ENCODE assay signal across 8 cellular contexts in the genomic region with DNA sequence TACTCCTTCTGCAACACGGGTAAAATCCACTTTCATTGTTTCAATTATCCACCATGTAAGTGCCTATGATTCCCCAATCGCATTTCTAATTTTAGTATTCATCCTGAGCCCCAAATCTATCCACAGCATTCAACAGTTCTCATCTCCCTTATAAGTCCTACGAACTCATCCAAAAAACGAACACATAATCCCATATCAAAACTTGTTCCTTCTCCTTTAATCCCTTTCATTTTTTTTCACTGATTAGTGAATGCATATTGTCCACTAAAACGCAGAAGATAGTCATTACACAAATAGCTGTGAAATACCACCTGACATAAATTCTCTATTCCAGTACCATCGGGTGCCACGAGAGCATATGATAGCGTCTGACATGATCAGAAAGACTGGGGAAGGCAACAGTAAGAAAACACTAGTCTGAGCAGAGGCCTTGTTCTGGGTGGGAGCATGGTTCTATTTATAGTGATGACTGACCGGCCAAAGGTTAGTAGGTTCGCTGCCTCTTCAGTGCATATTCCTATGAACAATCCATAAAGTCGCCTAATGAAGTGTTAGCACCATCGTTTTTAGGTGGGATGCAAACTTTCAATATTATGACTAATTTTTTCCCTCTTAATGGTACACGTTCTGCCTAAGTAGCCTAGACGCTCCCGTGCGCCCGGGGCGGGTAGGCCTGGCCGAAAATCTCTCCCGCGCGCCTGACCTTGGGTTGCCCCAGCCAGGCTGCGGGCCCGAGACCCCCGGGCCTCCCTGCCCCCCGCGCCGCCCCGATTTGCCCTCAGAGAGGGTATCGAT. TPM values are rescaled to one million over a fixed set of nuclear protein-coding genes. Genes with fewer than 3 reads are reported as not detected.
DNase-seq lines count a peak whose midpoint lies in the region; ATAC-seq lines count a peak whose summit lies in the region.

No MANE protein-coding gene starts in this region.

- H2AK5ac ChIP-seq in trophoblast cell (ENCODE audit: low read length), result no peak overlapping the region

- peak overlapping the region; percentile 84 for H4K8ac ChIP-seq in trophoblast cell (ENCODE audit: low read depth, low read length)

- DNase-seq in NCI-H82 (lab: John Stamatoyannopoulos, UW) (peak; percentile 38), NCI-H82 treated with DMSO at 0.1 percent for 48 hours (lab: John Stamatoyannopoulos, UW; ENCODE audit: unreplicated experiment) (no peak), NCI-H2227 treated with DMSO at 0.1 percent for 48 hours (lab: John Stamatoyannopoulos, UW) (peak; percentile 9), Right ventricle myocardium inferior (ENCODE audit: missing footprints) (no peak), trophoblast cell (peak in 1 of 2 donors; percentile 26), islet precursor cell (no peak)

- no peaks in the 10 kb centered on the region for H3K9me3 Mint-ChIP-seq in activated naive CD4-positive, alpha-beta T cell treated with anti-CD3 and anti-CD28 coated beads, Interleukin-2, amount 50 U/mL, for 24 hours

- peak overlapping the region; percentile 92 for H3K4me3 Mint-ChIP-seq in activated naive CD4-positive, alpha-beta T cell treated with anti-CD3 and anti-CD28 coated beads, Interleukin-2, amount 50 U/mL, for 24 hours

- H3K9me3 ChIP-seq in trophoblast cell (ENCODE audit: insufficient read depth, low read depth, low read length), result no peaks in the 10 kb centered on the region

- ATAC-seq in HG02571 (IDR thresholded peaks at IDR 0.05; ENCODE audit: unreplicated experiment) (peak; percentile 6), Right ventricle myocardium inferior (peak; percentile 24)

- H3K36me3 ChIP-seq in trophoblast cell (ENCODE audit: control insufficient read depth in 1 of 2, insufficient read depth in 2 of 2, low read length in 2 of 2), result peaks cover 3% of the 10 kb centered on the region in 2 experiments

- 100% methylated on average over 2 of the region's 30 CpGs for WGBS in trophoblast cell (ENCODE audit: extremely low coverage, insufficient coverage, insufficient read length)

- peak overlapping the region; percentile 37 for H2BK120ac ChIP-seq in trophoblast cell (ENCODE audit: insufficient read depth, low read length, poor library complexity)

- peak overlapping the region; percentile 19 for H2AFZ ChIP-seq in trophoblast cell (ENCODE audit: insufficient read depth, low read length, poor library complexity)

- H3K23ac ChIP-seq in trophoblast cell (ENCODE audit: low read length), result no peak overlapping the region

- H3K4ac ChIP-seq in trophoblast cell (ENCODE audit: low read depth, low read length), result peak overlapping the region; percentile 42

- H3K36me3 Mint-ChIP-seq in activated naive CD4-positive, alpha-beta T cell treated with anti-CD3 and anti-CD28 coated beads, Interleukin-2, amount 50 U/mL, for 24 hours, result peaks cover 5% of the 10 kb centered on the region

- peak overlapping the region; percentile 94 for H3K27ac ChIP-seq in trophoblast cell (ENCODE audit: low read depth, low read length)

- no peak overlapping the region for H2BK12ac ChIP-seq in trophoblast cell (ENCODE audit: low read length)

- H3K4me1 Mint-ChIP-seq in activated naive CD4-positive, alpha-beta T cell treated with anti-CD3 and anti-CD28 coated beads, Interleukin-2, amount 50 U/mL, for 24 hours, result peaks cover 60% of the 10 kb centered on the region

- H3K4me3 ChIP-seq in trophoblast cell (ENCODE audit: low read depth, low read length), result peak overlapping the region; percentile 96

- H3K27me3 Mint-ChIP-seq in activated naive CD4-positive, alpha-beta T cell treated with anti-CD3 and anti-CD28 coated beads, Interleukin-2, amount 50 U/mL, for 24 hours, result no peaks in the 10 kb centered on the region

- intact Hi-C loops in Right ventricle myocardium inferior (cut with DNase I), result loop anchor here (2.0 to 10.0 kb wide), 3 partner anchors 95 to 441 kb away; partner anchors contain the start of genes APP and JAM2

- peak overlapping the region; percentile 7 for H2BK5ac ChIP-seq in trophoblast cell (ENCODE audit: low read depth, low read length, poor library complexity)

- H4K91ac ChIP-seq in trophoblast cell (ENCODE audit: low read depth, low read length), result peak overlapping the region; percentile 57

- H4K12ac ChIP-seq in trophoblast cell (ENCODE audit: low read depth, low read length), result peak overlapping the region; percentile 69

- peak overlapping the region; percentile 93 for H3K4me2 ChIP-seq in trophoblast cell (ENCODE audit: low read length)

- peak overlapping the region; percentile 97 for H3K9ac ChIP-seq in trophoblast cell (ENCODE audit: low read length)

- H3K18ac ChIP-seq in trophoblast cell (ENCODE audit: low read length), result peak overlapping the region; percentile 76

- H3K27ac Mint-ChIP-seq in activated naive CD4-positive, alpha-beta T cell treated with anti-CD3 and anti-CD28 coated beads, Interleukin-2, amount 50 U/mL, for 24 hours, result peak overlapping the region; percentile 100

- H3K79me2 ChIP-seq in trophoblast cell (ENCODE audit: control insufficient read depth, insufficient read depth, low read length, poor library complexity), result peaks cover 15% of the 10 kb centered on the region

- H3K79me1 ChIP-seq in trophoblast cell (ENCODE audit: low read length), result peaks cover 11% of the 10 kb centered on the region

- H3K4me1 ChIP-seq in trophoblast cell (ENCODE audit: control insufficient read depth in 1 of 2, insufficient read depth in 2 of 2, low read length in 2 of 2), result no peaks in the 10 kb centered on the region

- H3K27me3 ChIP-seq in trophoblast cell (ENCODE audit: insufficient read depth, low read length), result no peaks in the 10 kb centered on the region

- H3K14ac ChIP-seq in trophoblast cell (ENCODE audit: low read length), result peak overlapping the region; percentile 72

RNA-seq across cellular contexts. Expression of gene ATP5PF, which starts 0.6 kb away (rescaled TPM):
- total RNA-seq in Right ventricle myocardium inferior, result 969 TPM
- 284 and 295 TPM in 2 replicates for polyA plus RNA-seq in trophoblast cell (2013)

RNA-seq across cellular contexts. Expression of gene GABPA, which starts 0.7 kb away (rescaled TPM):
- total RNA-seq in Right ventricle myocardium inferior, result 18.3 TPM
- 15.4 and 15.8 TPM in 2 replicates for polyA plus RNA-seq in trophoblast cell (2013)

Comparison
In these comparisons a context has a peak if more than half of its experiments do, and no peak if none do; other contexts are left out.
1. DNase-seq: peak in NCI-H82 (single experiment) and NCI-H2227 treated with DMSO at 0.1 percent for 48 hours (single experiment); none in NCI-H82 treated with DMSO at 0.1 percent for 48 hours (single experiment), Right ventricle myocardium inferior (single experiment) and islet precursor cell (single experiment).